Comparison of ENCODE assay signal across 22 cellular contexts in genomic region chr7:2078899-2079298, GRCh38.
"Had no signal": no experiment of that assay in that cellular context is flagged by ENCODE, and none has a peak within 500 bp of the region (broad histone marks: within the 10 kb centered on the region; RNA-seq: fewer than 3 reads in every experiment).

No MANE protein-coding gene starts in this region.

- FAIRE-seq: endothelial cell of umbilical vein, kidney had no signal

- H3K9me3 Mint-ChIP-seq: effector memory CD8-positive, alpha-beta T cell; nephron; stimulated activated memory B cell treated with anti-CD40 and anti-IgM and Interleukin-4, amounts not matched to agents 10 μg/mL and 1 μg/mL and 100 μg/mL, for 72 hours; stimulated activated naive CD8-positive, alpha-beta T cell treated with anti-CD3 and anti-CD28 coated beads, Interleukin-15, amount 100 ng/mL, for 72 hours had no signal

- H3K9me3 ChIP-seq: left ventricle myocardium inferior, psoas muscle, spleen had no signal

- DNase-seq: effector memory CD8-positive, alpha-beta T cell; foreskin keratinocyte; head of caudate nucleus; kidney; left cardiac atrium; left ventricle myocardium inferior; mesenchymal stem cell; midbrain; psoas muscle; spleen; stimulated activated CD4-positive, alpha-beta T cell treated with anti-CD3 and anti-CD28 coated beads, Interleukin-15, amount 100 ng/mL, for 24 hours; stimulated activated CD4-positive, alpha-beta T cell treated with anti-CD3 and anti-CD28 coated beads, Interleukin-1b, Interleukin-23, amount 100 ng/mL, for 48 hours; stimulated activated CD4-positive, alpha-beta T cell treated with anti-CD3 and anti-CD28 coated beads, Interleukin-4, amount 100 ng/mL, for 24 hours; stimulated activated naive CD8-positive, alpha-beta T cell treated with anti-CD3 and anti-CD28 coated beads, Interleukin-15, amount 100 ng/mL, for 72 hours; trophoblast cell had no signal

- H3K9ac ChIP-seq: parathyroid adenoma had no signal

- H3K27ac ChIP-seq: foreskin keratinocyte, hepatocyte, left ventricle myocardium inferior, parathyroid adenoma, psoas muscle, spleen had no signal

- H3K79me2 ChIP-seq: hepatocyte, parathyroid adenoma had no signal

- H3K4me3 ChIP-seq: hepatocyte, left ventricle myocardium inferior, lung, psoas muscle, spleen had no signal

- ATAC-seq: effector memory CD8-positive, alpha-beta T cell; foreskin keratinocyte; left cardiac atrium; sciatic nerve; stimulated activated naive CD8-positive, alpha-beta T cell treated with anti-CD3 and anti-CD28 coated beads, Interleukin-15, amount 100 ng/mL, for 72 hours had no signal

- H3K27me3 ChIP-seq: foreskin keratinocyte, hepatocyte, spleen had no signal

- H3K27me3 Mint-ChIP-seq: effector memory CD8-positive, alpha-beta T cell; stimulated activated memory B cell treated with anti-CD40 and anti-IgM and Interleukin-4, amounts not matched to agents 10 μg/mL and 1 μg/mL and 100 μg/mL, for 72 hours; stimulated activated naive CD8-positive, alpha-beta T cell treated with anti-CD3 and anti-CD28 coated beads, Interleukin-15, amount 100 ng/mL, for 72 hours had no signal

- H3K4me3 Mint-ChIP-seq: effector memory CD8-positive, alpha-beta T cell; nephron; stimulated activated memory B cell treated with anti-CD40 and anti-IgM and Interleukin-4, amounts not matched to agents 10 μg/mL and 1 μg/mL and 100 μg/mL, for 72 hours; stimulated activated naive CD8-positive, alpha-beta T cell treated with anti-CD3 and anti-CD28 coated beads, Interleukin-15, amount 100 ng/mL, for 72 hours had no signal

- H3K27ac Mint-ChIP-seq: stimulated activated memory B cell treated with anti-CD40 and anti-IgM and Interleukin-4, amounts not matched to agents 10 μg/mL and 1 μg/mL and 100 μg/mL, for 72 hours had no signal

- H3K4me2 ChIP-seq: hepatocyte had no signal

- H3K4me1 ChIP-seq: foreskin keratinocyte, left ventricle myocardium inferior, parathyroid adenoma had no signal

- H2AFZ ChIP-seq: hepatocyte, parathyroid adenoma had no signal
